Comparison of ENCODE assay signal across 8 cellular contexts in the genomic region with DNA sequence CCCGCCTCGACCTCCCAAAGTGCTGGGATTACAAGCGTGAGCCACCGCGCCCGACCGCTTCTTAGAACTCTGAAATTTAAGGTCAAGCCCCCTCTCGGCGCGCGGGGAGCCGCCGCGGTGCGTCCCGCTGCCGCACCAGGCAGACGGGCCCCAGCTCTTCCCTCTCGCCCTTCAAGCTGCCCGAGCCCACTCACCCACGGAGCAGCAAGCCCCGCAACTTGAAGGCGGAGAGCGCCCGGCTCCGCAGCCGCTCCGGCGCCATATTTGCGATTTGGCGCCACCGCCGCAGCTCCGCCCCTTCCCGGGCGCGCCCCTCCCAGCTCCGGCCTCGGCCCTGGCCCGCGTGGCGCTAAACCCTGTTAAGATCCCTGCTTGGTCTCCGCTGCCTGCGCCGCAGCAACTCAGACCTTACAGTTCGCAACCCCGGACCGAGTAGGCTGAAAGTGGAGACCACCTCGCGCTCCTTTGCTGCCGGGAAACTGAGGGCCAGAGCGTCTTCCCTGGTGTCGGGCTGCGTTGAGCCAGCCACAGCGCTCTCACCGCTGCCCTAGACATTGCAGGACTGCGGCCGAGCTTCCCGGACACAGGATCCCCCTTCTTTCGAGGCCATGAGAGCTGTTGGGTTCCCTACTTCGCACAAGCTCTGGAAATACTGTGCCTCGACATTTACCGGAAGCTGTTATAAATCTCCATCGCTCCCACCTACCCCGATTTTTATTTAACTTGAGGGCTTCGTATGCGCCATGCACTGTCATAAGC. TPM values are rescaled to one million over a fixed set of nuclear protein-coding genes. Genes with fewer than 3 reads are reported as not detected.
A peak's percentile ranks its signal among the peaks of the same experiment; 100 is the strongest.
DNase-seq lines count a peak whose midpoint lies in the region; ATAC-seq and TF ChIP-seq lines count a peak whose summit lies in the region.

A gene with protein sequence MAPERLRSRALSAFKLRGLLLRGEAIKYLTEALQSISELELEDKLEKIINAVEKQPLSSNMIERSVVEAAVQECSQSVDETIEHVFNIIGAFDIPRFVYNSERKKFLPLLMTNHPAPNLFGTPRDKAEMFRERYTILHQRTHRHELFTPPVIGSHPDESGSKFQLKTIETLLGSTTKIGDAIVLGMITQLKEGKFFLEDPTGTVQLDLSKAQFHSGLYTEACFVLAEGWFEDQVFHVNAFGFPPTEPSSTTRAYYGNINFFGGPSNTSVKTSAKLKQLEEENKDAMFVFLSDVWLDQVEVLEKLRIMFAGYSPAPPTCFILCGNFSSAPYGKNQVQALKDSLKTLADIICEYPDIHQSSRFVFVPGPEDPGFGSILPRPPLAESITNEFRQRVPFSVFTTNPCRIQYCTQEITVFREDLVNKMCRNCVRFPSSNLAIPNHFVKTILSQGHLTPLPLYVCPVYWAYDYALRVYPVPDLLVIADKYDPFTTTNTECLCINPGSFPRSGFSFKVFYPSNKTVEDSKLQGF (minus strand): TSS at position 273 of the 759 bp plus-strand sequence. CDS start 11 bp downstream, at position 262.

- no peak within 1 kb of the TSS for H2BK20ac ChIP-seq in H9 (ENCODE audit: low read depth, low read length, poor library complexity, severe bottlenecking)

- TF ChIP-seq RAD21 in SK-N-SH (IDR thresholded peaks at IDR 0.05; ENCODE audit: low read length): no peak

- H3K27me3 ChIP-seq in H9 (ENCODE audit: insufficient read depth, low read length) (no peaks in the 10 kb centered on the region), MG63 (no peaks in the 10 kb centered on the region), SK-N-SH (ENCODE audit: insufficient read depth) (no peaks in the 10 kb centered on the region), thoracic aorta (replicated peaks; ENCODE audit: insufficient read depth) (no peaks in the 10 kb centered on the region)

- POLR2A ChIA-PET in SK-N-SH (lab: Yijun Ruan, JAX): interaction anchor here (0.6 to 1.7 kb wide), 8 partner anchors 11 to 84 kb away, joined by 3 to 9 read pairs (median 4); a partner anchor contains a TSS

- no peak within 1 kb of the TSS for H2BK12ac ChIP-seq in H9 (ENCODE audit: insufficient read length, low read depth, low read length)

- peak within 1 kb of the TSS; percentile 90 for H3K18ac ChIP-seq in H9 (ENCODE audit: insufficient read length, low read depth, low read length)

- H3K4me1 Mint-ChIP-seq in H9: peaks cover 22 to 35% of the 10 kb centered on the region in 2 experiments
- H3K4me1 Mint-ChIP-seq in activated naive CD4-positive, alpha-beta T cell treated with anti-CD3 and anti-CD28 coated beads, Interleukin-2, amount 50 U/mL, for 24 hours: peaks cover 34% of the 10 kb centered on the region
- H3K4me1 Mint-ChIP-seq in osteocyte (ENCODE audit: unreplicated experiment): peaks cover 29% of the 10 kb centered on the region

- no peak within 1 kb of the TSS for H4K5ac ChIP-seq in H9 (ENCODE audit: insufficient read length, low read depth, low read length)

- no peak within 1 kb of the TSS for H4K91ac ChIP-seq in H9 (ENCODE audit: insufficient read length, low read depth, low read length)

- H3K79me1 ChIP-seq in H9 (ENCODE audit: insufficient read depth, low read depth, low read length, poor library complexity, severe bottlenecking): no peaks in the 10 kb centered on the region

- H2AK5ac ChIP-seq in H9 (ENCODE audit: insufficient read length, low read length): no peak within 1 kb of the TSS

- ATAC-seq in thoracic aorta (ENCODE audit: insufficient number of reproducible peaks, low FRiP score, low read depth): no peak

- no peak within 1 kb of the TSS for H4K8ac ChIP-seq in H9 (replicated peaks; ENCODE audit: insufficient read length, low read depth, low read length)

- H2AFZ ChIP-seq in H9 (ENCODE audit: low read length) (no peak within 1 kb of the TSS), SK-N-SH (ENCODE audit: low read depth) (peak within 1 kb of the TSS; percentile 100)

- intact Hi-C loops in head of caudate nucleus (cut with DNase I): no loop called here

- no CpG with 5 or more reads among the region's 67 CpGs for WGBS in H9 (ENCODE audit: extremely low coverage, insufficient read length, low lambda C conversion rate)
- WGBS in SK-N-SH (ENCODE audit: low lambda C conversion rate): 33% methylated on average over 17 of the region's 67 CpGs

- CTCF ChIA-PET in SK-N-SH (lab: Yijun Ruan, JAX): interaction anchor here (1.2 to 2.6 kb wide), 4 partner anchors 23 to 101 kb away, joined by 3 to 9 read pairs (median 4); a partner anchor contains a TSS

- peaks cover 30% of the 10 kb centered on the region for H3K27me3 Mint-ChIP-seq in H9 (ENCODE audit: low read depth)
- H3K27me3 Mint-ChIP-seq in activated naive CD4-positive, alpha-beta T cell treated with anti-CD3 and anti-CD28 coated beads, Interleukin-2, amount 50 U/mL, for 24 hours: no peaks in the 10 kb centered on the region
- H3K27me3 Mint-ChIP-seq in osteocyte (ENCODE audit: unreplicated experiment): no peaks in the 10 kb centered on the region

- DNase-seq in GF-D8 (lab: John Stamatoyannopoulos, UW) (peak; percentile 55), H9 (peak; percentile 82), MG63 (peak; percentile 67), SK-N-SH (peak; percentile 93), head of caudate nucleus (peak; percentile 21 to 87 (median 76)), osteocyte (ENCODE audit: extremely low spot score, unreplicated experiment) (peak; percentile 92), thoracic aorta (ENCODE audit: low spot score) (peak; percentile 18)

- H2BK15ac ChIP-seq in H9 (ENCODE audit: low read depth, low read length): no peak within 1 kb of the TSS; the same call in 1 of the 2 replicates

- H3T11ph ChIP-seq in H9 (ENCODE audit: low read length): no peak within 1 kb of the TSS

- H2BK5ac ChIP-seq in H9 (ENCODE audit: insufficient read length, low read length): no peak within 1 kb of the TSS

- TF ChIP-seq CTCF in H9 (conservative IDR thresholded peaks at IDR 0.05) (no peak), SK-N-SH (IDR thresholded peaks at IDR 0.05) (no peak), osteocyte (IDR thresholded peaks at IDR 0.05) (no peak), thoracic aorta (IDR thresholded peaks at IDR 0.05) (no peak)

- no peak within 1 kb of the TSS for H3K56ac ChIP-seq in H9 (ENCODE audit: insufficient read length, low read depth, low read length)

- H3K9me3 Mint-ChIP-seq in H9 (peaks cover 0 to 3% of the 10 kb centered on the region in 2 experiments; a peak in 1 of 5 replicates), osteocyte (ENCODE audit: unreplicated experiment) (no peaks in the 10 kb centered on the region)
- H3K9me3 Mint-ChIP-seq in activated naive CD4-positive, alpha-beta T cell treated with anti-CD3 and anti-CD28 coated beads, Interleukin-2, amount 50 U/mL, for 24 hours: no peaks in the 10 kb centered on the region

- H3K14ac ChIP-seq in H9 (ENCODE audit: insufficient read depth, low read length): peak within 1 kb of the TSS; percentile 92

- H3K4me1 ChIP-seq in H9 (ENCODE audit: insufficient read depth, low read length) (no peaks in the 10 kb centered on the region; the same call in 1 of the 2 replicates), SK-N-SH (ENCODE audit: control insufficient read depth in 1 of 2, insufficient read depth in 2 of 2, low read depth in 1 of 2, low read length in 1 of 2) (peaks cover 0 to 4% of the 10 kb centered on the region in 2 experiments; a peak in 1 of 4 replicates), thoracic aorta (ENCODE audit: control insufficient read depth in 1 of 2, low read depth in 2 of 2) (peaks cover 0 to 12% of the 10 kb centered on the region in 2 donors)

- no peak within 1 kb of the TSS for H3K4ac ChIP-seq in H9 (ENCODE audit: low read depth, low read length)

- H3K79me2 ChIP-seq in H9 (ENCODE audit: insufficient read depth, low read length): 0 out of 2 replicates have a peak, but pooled peaks cover 4% of the 10 kb centered on the region
- H3K79me2 ChIP-seq in SK-N-SH (ENCODE audit: insufficient read depth): peaks cover 14% of the 10 kb centered on the region

- H3K4me3 ChIP-seq in MG63 (peak within 1 kb of the TSS; percentile 76), SK-N-SH (ENCODE audit: low read depth in 2 of 2, low read length in 1 of 2) (peak within 1 kb of the TSS; percentile 52 to 79), thoracic aorta (peak within 1 kb of the TSS; percentile 81)

- no peaks in the 10 kb centered on the region for H3K9me2 ChIP-seq in SK-N-SH

- H3K36me3 ChIP-seq in MG63 (no peaks in the 10 kb centered on the region), SK-N-SH (replicated peaks in 1 of 2; ENCODE audit: control insufficient read depth in 1 of 2, insufficient read depth in 2 of 2, low read length in 1 of 2) (no peaks in the 10 kb centered on the region), thoracic aorta (no peaks in the 10 kb centered on the region)

- H4K20me1 ChIP-seq in H9 (ENCODE audit: control insufficient read depth, insufficient read depth, insufficient read length) (no peaks in the 10 kb centered on the region), SK-N-SH (ENCODE audit: insufficient read depth) (no peaks in the 10 kb centered on the region)

- no peak for TF ChIP-seq EP300 in SK-N-SH (IDR thresholded peaks at IDR 0.05; ENCODE audit: borderline replicate concordance in 1 of 2, low read depth in 1 of 2, low read length in 1 of 2)

- H3F3A ChIP-seq in SK-N-SH (replicated peaks; ENCODE audit: insufficient read depth): peaks cover 24% of the 10 kb centered on the region

- H3K36me3 Mint-ChIP-seq in H9 (ENCODE audit: insufficient read depth in 1 of 3, low read depth in 3 of 3) (peaks cover 4 to 22% (median 11%) of the 10 kb centered on the region in 3 experiments; a peak in 6 of 7 replicates), osteocyte (ENCODE audit: unreplicated experiment) (no peaks in the 10 kb centered on the region)
- no peaks in the 10 kb centered on the region for H3K36me3 Mint-ChIP-seq in activated naive CD4-positive, alpha-beta T cell treated with anti-CD3 and anti-CD28 coated beads, Interleukin-2, amount 50 U/mL, for 24 hours

- H3K4me2 ChIP-seq in H9 (ENCODE audit: insufficient read depth, insufficient read length, low read length): peak within 1 kb of the TSS; percentile 17
- H3K4me2 ChIP-seq in SK-N-SH: peak within 1 kb of the TSS; percentile 77

- H3K27ac ChIP-seq in H9 (ENCODE audit: insufficient read length, low read depth, low read length) (no peak within 1 kb of the TSS), SK-N-SH (ENCODE audit: low read depth in 2 of 2, low read length in 1 of 2) (peak within 1 kb of the TSS; percentile 34 to 89; a peak in 3 of 4 replicates), thoracic aorta (peak within 1 kb of the TSS; percentile 65 to 75)

- H3K23ac ChIP-seq in H9 (ENCODE audit: insufficient read length, low read depth, low read length): no peak within 1 kb of the TSS

- peak within 1 kb of the TSS; percentile 96 to 97 (median 97) for H3K27ac Mint-ChIP-seq in H9
- peak within 1 kb of the TSS; percentile 86 for H3K27ac Mint-ChIP-seq in activated naive CD4-positive, alpha-beta T cell treated with anti-CD3 and anti-CD28 coated beads, Interleukin-2, amount 50 U/mL, for 24 hours
- peak within 1 kb of the TSS; percentile 92 for H3K27ac Mint-ChIP-seq in osteocyte (ENCODE audit: unreplicated experiment)

- H3K9ac ChIP-seq in H9 (ENCODE audit: extremely low read depth, insufficient read length, low read length) (peak within 1 kb of the TSS; percentile 78), SK-N-SH (peak within 1 kb of the TSS; percentile 81)

- peak within 1 kb of the TSS; percentile 86 to 93 for H3K4me3 Mint-ChIP-seq in H9
- peak within 1 kb of the TSS; percentile 89 for H3K4me3 Mint-ChIP-seq in activated naive CD4-positive, alpha-beta T cell treated with anti-CD3 and anti-CD28 coated beads, Interleukin-2, amount 50 U/mL, for 24 hours
- H3K4me3 Mint-ChIP-seq in osteocyte (ENCODE audit: unreplicated experiment): peak within 1 kb of the TSS; percentile 80

- H3K9me3 ChIP-seq in H9 (ENCODE audit: control insufficient read depth, low read depth, low read length) (no peaks in the 10 kb centered on the region), MG63 (no peaks in the 10 kb centered on the region), SK-N-SH (no peaks in the 10 kb centered on the region), thoracic aorta (no peaks in the 10 kb centered on the region)

- no peak within 1 kb of the TSS for H2BK120ac ChIP-seq in H9 (ENCODE audit: low read depth, low read length, poor library complexity, severe bottlenecking)

- H3K23me2 ChIP-seq in H9 (ENCODE audit: insufficient read length, low read depth, low read length, poor library complexity, severe bottlenecking): peaks cover 5% of the 10 kb centered on the region

RNA-seq across cellular contexts. Expression of the gene that starts here (rescaled TPM):
- 24.1 and 25.7 TPM in 2 replicates for total RNA-seq in H9 (2021)
- total RNA-seq in MG63 (2014; rRNA removed; shearing (Covaris generic); ENCODE audit: low replicate concordance): 14.3 and 75.1 TPM in 2 replicates
- polyA plus RNA-seq in SK-N-SH (2012; rRNA removed): 8.1 and 8.5 TPM in 2 replicates
- polyA plus RNA-seq in SK-N-SH (2012; cell fraction: cytosol; rRNA removed): 10.1 and 10.6 TPM in 2 replicates
- polyA plus RNA-seq in SK-N-SH (2012; cell fraction: nucleus; rRNA removed): 9.5 and 10.0 TPM in 2 replicates
- 4.1 and 4.8 TPM in 2 replicates for total RNA-seq in osteocyte
- 1 to 10 TPM in 1 of 2 donors, under 1 TPM in 1; 0.27 to 9.1 TPM for total RNA-seq in thoracic aorta

Comparison
In these comparisons a context has a peak if more than half of its experiments do, and no peak if none do; other contexts are left out.
1. DNase-seq: peak in every context shown above with its lines; median percentile 93 in SK-N-SH; 92 in osteocyte; 82 in H9; 76 in head of caudate nucleus; 67 in MG63; 55 in GF-D8; 18 in thoracic aorta.